Comparison of ENCODE assay signal across 19 cellular contexts in genomic region chr7:48780862-48781261, GRCh38.
DNase-seq lines count a peak whose midpoint lies in the region; ATAC-seq, FAIRE-seq and TF ChIP-seq lines count a peak whose summit lies in the region.
"Had no signal": no experiment of that assay in that cellular context is flagged by ENCODE, and none has a peak within 500 bp of the region (broad histone marks: within the 10 kb centered on the region; RNA-seq: fewer than 3 reads in every experiment).

No MANE protein-coding gene starts in this region.

- no peak overlapping the region for H3K4me3 Mint-ChIP-seq in activated CD4-positive, alpha-beta T cell treated with anti-CD3 and anti-CD28 coated beads for 36 hours
- H3K4me3 Mint-ChIP-seq: CD4-positive, CD25-positive, alpha-beta regulatory T cell; CD8-positive, alpha-beta memory T cell; H9; IgD-negative memory B cell had no signal

- in situ Hi-C loops in GM12878 (cut with MboI) = no loop called here

- no peak for TF ChIP-seq EP300 in GM12878 (IDR thresholded peaks at IDR 0.05; ENCODE audit: borderline replicate concordance in 1 of 2, control insufficient read depth in 1 of 2, low read depth in 2 of 2, low read length in 2 of 2)

- no peaks in the 10 kb centered on the region for H3K27me3 ChIP-seq in BLaER1 treated with 17β-estradiol and CSF1 and Interleukin-3, amounts not matched to agents 10 nM and 100 nM
- no peaks in the 10 kb centered on the region for H3K27me3 ChIP-seq in GM12878 (replicated peaks in 1 of 2; ENCODE audit: control insufficient read depth in 2 of 2, insufficient read depth in 2 of 2, low read length in 1 of 2)

- no peaks in the 10 kb centered on the region for H3K79me2 ChIP-seq in GM12878 (ENCODE audit: control insufficient read depth, insufficient read depth, low read length)

- H3K4me3 ChIP-seq in BLaER1 treated with 17β-estradiol and CSF1 and Interleukin-3, amounts not matched to agents 10 nM and 100 nM = no peak overlapping the region
- H3K4me3 ChIP-seq in GM12878 = no peak overlapping the region

- CTCF ChIA-PET in activated CD4-positive, alpha-beta T cell treated with anti-CD3 and anti-CD28 coated beads for 36 hours (lab: Charles Lee) = no interaction called here
- CTCF ChIA-PET in GM12878 (lab: Yijun Ruan, JAX) = no interaction called here

- no peak for TF ChIP-seq RAD21 in GM12878 (IDR thresholded peaks at IDR 0.05; ENCODE audit: insufficient read depth, low read depth, low read length)

- RAD21 ChIA-PET in GM12878 (lab: Charles Lee; ENCODE audit: unreplicated experiment) = interaction anchor here (0.6 kb wide), 1 partner anchor 16 kb away, joined by 3 read pairs; no protein-coding TSS in a partner anchor

- peaks cover 4% of the 10 kb centered on the region for H3K4me1 Mint-ChIP-seq in activated CD4-positive, alpha-beta T cell treated with anti-CD3 and anti-CD28 coated beads for 36 hours
- H3K4me1 Mint-ChIP-seq: CD8-positive, alpha-beta memory T cell; IgD-negative memory B cell had no signal

- POLR2A ChIA-PET in activated CD4-positive, alpha-beta T cell treated with anti-CD3 and anti-CD28 coated beads for 36 hours (lab: Charles Lee) = interaction anchor here (0.7 kb wide), 1 partner anchor 9 kb away, joined by 8 read pairs; no protein-coding TSS in a partner anchor
- POLR2A ChIA-PET in GM12878 (lab: Charles Lee) = no interaction called here

- no TSS peak for BruUV-seq in GM12878 (replicated peaks; lab: Mats Ljungman, UMichigan)

- WGBS in GM12878 (ENCODE audit: insufficient coverage, insufficient replicate concordance, low lambda C conversion rate, missing lambda C conversion rate) = 0% methylated on average over 1 of the region's 1 CpG

- H3K4me1 ChIP-seq in BLaER1 treated with 17β-estradiol and CSF1 and Interleukin-3, amounts not matched to agents 10 nM and 100 nM = peaks cover 0 to 21% (median 15%) of the 10 kb centered on the region in 10 experiments; a peak in 15 of 20 replicates
- no peaks in the 10 kb centered on the region for H3K4me1 ChIP-seq in GM12878 (ENCODE audit: control insufficient read depth, insufficient read depth, low read length)

- no peak for DNase-seq in activated CD4-positive, alpha-beta T cell treated with anti-CD3 and anti-CD28 coated beads for 36 hours
- no peak for DNase-seq in activated CD4-positive, alpha-beta T cell treated with anti-CD3 and anti-CD28 coated beads for 4 hours
- no peak for DNase-seq in GM12878 (ENCODE audit: low read depth, low spot score)
- no peak for DNase-seq in NCI-H187 treated with DMSO at 0.1 percent for 48 hours (lab: John Stamatoyannopoulos, UW)
- no peak for DNase-seq in NCI-H1105 (lab: John Stamatoyannopoulos, UW)
- DNase-seq: 8988T; C1 segment of cervical spinal cord; CD4-positive, CD25-positive, alpha-beta regulatory T cell; CD8-positive, alpha-beta memory T cell; COR-L47; DMS 273 treated with DMSO at 0.1 percent for 48 hours; DMS79; GDM1; H9 had no signal

- peaks cover 2% of the 10 kb centered on the region for H3K27me3 Mint-ChIP-seq in activated CD4-positive, alpha-beta T cell treated with anti-CD3 and anti-CD28 coated beads for 36 hours
- H3K27me3 Mint-ChIP-seq: CD4-positive, CD25-positive, alpha-beta regulatory T cell; CD8-positive, alpha-beta memory T cell; IgD-negative memory B cell had no signal

- H2AFZ ChIP-seq in GM12878 (ENCODE audit: control insufficient read depth, low read depth, low read length) = no peak overlapping the region

- ATAC-seq in activated CD4-positive, alpha-beta T cell treated with anti-CD3 and anti-CD28 coated beads for 36 hours = peak; percentile 19
- ATAC-seq in GM12878 = 0 out of 3 replicates have a peak, but pooled peaks have one; percentile 27
- ATAC-seq in GM19023 (IDR thresholded peaks at IDR 0.05; ENCODE audit: unreplicated experiment) = no peak
- ATAC-seq: HepG2 had no signal

- FAIRE-seq in GM12878 (lab: Jason Lieb, UNC) = no peak
- FAIRE-seq: H1, HepG2 had no signal

- SMC1A ChIA-PET in GM12878 (lab: Charles Lee; ENCODE audit: uncharacterized antibody, unreplicated experiment) = no interaction called here

- no peak overlapping the region for H3K27ac ChIP-seq in BLaER1 treated with 17β-estradiol and CSF1 and Interleukin-3, amounts not matched to agents 10 nM and 100 nM
- H3K27ac ChIP-seq in GM12878 (ENCODE audit: control insufficient read depth, insufficient read depth) = no peak overlapping the region

- H3K36me3 Mint-ChIP-seq in activated CD4-positive, alpha-beta T cell treated with anti-CD3 and anti-CD28 coated beads for 36 hours (ENCODE audit: low read depth) = no peaks in the 10 kb centered on the region
- H3K36me3 Mint-ChIP-seq: CD4-positive, CD25-positive, alpha-beta regulatory T cell; CD8-positive, alpha-beta memory T cell; IgD-negative memory B cell had no signal

- no peaks in the 10 kb centered on the region for H3K36me3 ChIP-seq in BLaER1 treated with 17β-estradiol and CSF1 and Interleukin-3, amounts not matched to agents 10 nM and 100 nM
- H3K36me3 ChIP-seq in GM12878 (ENCODE audit: control insufficient read depth in 2 of 2, insufficient read depth in 2 of 2, low read length in 1 of 2) = no peaks in the 10 kb centered on the region

- intact Hi-C loops in activated CD4-positive, alpha-beta T cell treated with anti-CD3 and anti-CD28 coated beads for 36 hours (cut with DNase I, micrococcal nuclease) = no loop called here
- intact Hi-C loops in GM12878 (cut with micrococcal nuclease; ENCODE audit: unreplicated experiment) = no loop called here

- H3K9me3 Mint-ChIP-seq in activated CD4-positive, alpha-beta T cell treated with anti-CD3 and anti-CD28 coated beads for 36 hours (ENCODE audit: low read depth) = peaks cover 3% of the 10 kb centered on the region

- TF ChIP-seq CTCF in GM12878 (IDR thresholded peaks at IDR 0.05 in 2 of 3, conservative IDR thresholded peaks at IDR 0.05 in 1 of 3; ENCODE audit: control insufficient read depth in 2 of 3, extremely low read depth in 1 of 3, insufficient read depth in 1 of 3, low read depth in 3 of 3, low read length in 3 of 3) = no peak

- H3K4me2 ChIP-seq in BLaER1 treated with 17β-estradiol and CSF1 and Interleukin-3, amounts not matched to agents 10 nM and 100 nM = peak overlapping the region in 6 of 11 experiments; percentile 3 to 26 (median 7); a peak in 5 of 22 replicates
- H3K4me2 ChIP-seq in GM12878 (ENCODE audit: control insufficient read depth, insufficient read depth) = no peak overlapping the region

- peaks cover 0 to 5% (median 0%) of the 10 kb centered on the region in 11 experiments; a peak in 2 of 22 replicates for H3K9me3 ChIP-seq in BLaER1 treated with 17β-estradiol and CSF1 and Interleukin-3, amounts not matched to agents 10 nM and 100 nM (replicated peaks in 1 of 11)
- H3K9me3 ChIP-seq in GM12878 (replicated peaks; ENCODE audit: control insufficient read depth, insufficient read depth, low read length) = no peaks in the 10 kb centered on the region

- TF ChIP-seq POLR2A in GM12878 (IDR thresholded peaks at IDR 0.05; ENCODE audit: low read depth, low read length) = no peak

- H4K20me1 ChIP-seq in BLaER1 treated with 17β-estradiol and CSF1 and Interleukin-3, amounts not matched to agents 10 nM and 100 nM = no peaks in the 10 kb centered on the region
- no peaks in the 10 kb centered on the region for H4K20me1 ChIP-seq in GM12878 (ENCODE audit: control insufficient read depth, insufficient read depth)

- H3K9ac ChIP-seq in BLaER1 treated with 17β-estradiol and CSF1 and Interleukin-3, amounts not matched to agents 10 nM and 100 nM = no peak overlapping the region
- no peak overlapping the region for H3K9ac ChIP-seq in GM12878 (ENCODE audit: control insufficient read depth, insufficient read depth, low read length)

- no peak overlapping the region for H3K27ac Mint-ChIP-seq in activated CD4-positive, alpha-beta T cell treated with anti-CD3 and anti-CD28 coated beads for 36 hours
- H3K27ac Mint-ChIP-seq: CD4-positive, CD25-positive, alpha-beta regulatory T cell; CD8-positive, alpha-beta memory T cell; H9; IgD-negative memory B cell had no signal

TF ChIP-seq in GM12878, 131 proteins besides CTCF, POLR2A, EP300 and RAD21:
- TF ChIP-seq NFIC (IDR thresholded peaks at IDR 0.05; ENCODE audit: low read depth, low read length) (no peak), PAX5 (IDR thresholded peaks at IDR 0.05; ENCODE audit: borderline replicate concordance, low read depth, low read length) (no peak), ZSCAN29 (IDR thresholded peaks at IDR 0.05) (no peak), FOXM1 (IDR thresholded peaks at IDR 0.05; ENCODE audit: low read depth, low read length) (no peak), POLR2AphosphoS5 (IDR thresholded peaks at IDR 0.05; ENCODE audit: low read length) (no peak)
